1 cellular context compared by ENCODE assay signal in genomic region chr10:101446071-101446470, GRCh38.
TF ChIP-seq lines count a peak whose summit lies in the region.

No MANE protein-coding gene starts in this region.

TF ChIP-seq in GM23338, 12 proteins besides CTCF, POLR2A, EP300 and RAD21 (continued from another document):
- TF ChIP-seq ZNF462 (CRISPR knock-in tag; IDR thresholded peaks at IDR 0.05): no peak
- no peak for TF ChIP-seq ETS1 (IDR thresholded peaks at IDR 0.05)
- TF ChIP-seq ZNF331 (CRISPR knock-in tag; IDR thresholded peaks at IDR 0.05; ENCODE audit: low read depth): no peak
- TF ChIP-seq POLR2AphosphoS5 (IDR thresholded peaks at IDR 0.05; ENCODE audit: low read depth): no peak
